Comparison of ENCODE assay signal across 13 cellular contexts in genomic region chr14:24982472-24983155, GRCh38.
DNase-seq lines count a peak whose midpoint lies in the region; ATAC-seq, FAIRE-seq and TF ChIP-seq lines count a peak whose summit lies in the region.
"Had no signal": no experiment of that assay in that cellular context is flagged by ENCODE, and none has a peak within 500 bp of the region (broad histone marks: within the 10 kb centered on the region; RNA-seq: fewer than 3 reads in every experiment).

No MANE protein-coding gene starts in this region.

- no peaks in the 10 kb centered on the region for H3K36me3 ChIP-seq in A673 (ENCODE audit: insufficient read depth, low read length, poor library complexity, severe bottlenecking)
- H3K36me3 ChIP-seq: SJSA1 had no signal

- peaks cover 12% of the 10 kb centered on the region for H3K4me1 ChIP-seq in A673 (ENCODE audit: insufficient read depth, low read length, poor library complexity, severe bottlenecking)

- no TSS peak for BruUV-seq in A673 (replicated peaks; lab: Mats Ljungman, UMichigan)

- TF ChIP-seq CTCF in fibroblast of mammary gland (conservative IDR thresholded peaks at IDR 0.05; ENCODE audit: control insufficient read depth, insufficient read depth, low read depth, low read length) (no peak), A673 (conservative IDR thresholded peaks at IDR 0.05; ENCODE audit: low read depth, low read length) (no peak)

- no peak for FAIRE-seq in RCC 7860 (lab: Jason Lieb, UNC)

- H3K27me3 Mint-ChIP-seq in activated T-cell treated with anti-CD3 and anti-CD28 coated beads, Interleukin-2, amount 50 U/mL, for 4 hours (ENCODE audit: low read depth): peaks cover 19% of the 10 kb centered on the region

- no peak for ATAC-seq in activated T-cell treated with anti-CD3 and anti-CD28 coated beads, Interleukin-2, amount 50 U/mL, for 4 hours

- no peak overlapping the region for H3K27ac ChIP-seq in A673 (ENCODE audit: low read depth, low read length, poor library complexity, severe bottlenecking)
- H3K27ac ChIP-seq: SJSA1 had no signal

- H3K9me3 ChIP-seq in A673 (ENCODE audit: low read depth, low read length, poor library complexity, severe bottlenecking): no peaks in the 10 kb centered on the region
- H3K9me3 ChIP-seq: SJSA1 had no signal

- no peaks in the 10 kb centered on the region for H3K36me3 Mint-ChIP-seq in activated T-cell treated with anti-CD3 and anti-CD28 coated beads, Interleukin-2, amount 50 U/mL, for 4 hours (ENCODE audit: insufficient read depth)
- H3K36me3 Mint-ChIP-seq: CD8-positive, alpha-beta memory T cell had no signal

- H3K9me3 Mint-ChIP-seq in activated T-cell treated with anti-CD3 and anti-CD28 coated beads, Interleukin-2, amount 50 U/mL, for 4 hours: no peaks in the 10 kb centered on the region
- H3K9me3 Mint-ChIP-seq: activated naive CD4-positive, alpha-beta T cell treated with anti-CD3 and anti-CD28 coated beads for 36 hours; CD8-positive, alpha-beta memory T cell had no signal

- H3K27me3 ChIP-seq in A673 (replicated peaks; ENCODE audit: insufficient read depth, low read depth, low read length, poor library complexity): no peaks in the 10 kb centered on the region
- H3K27me3 ChIP-seq: dorsolateral prefrontal cortex had no signal

- CTCF ChIA-PET in A673 (lab: Charles Lee): no interaction called here

- DNase-seq in EH (ENCODE audit: low read depth) (peak; percentile 86), RCC 7860 (ENCODE audit: low spot score) (peak; percentile 14), fibroblast of mammary gland (ENCODE audit: low read depth) (peak; percentile 78), renal cortical epithelial cell (ENCODE audit: low read depth) (peak; percentile 56), T1000 (lab: John Stamatoyannopoulos, UW) (no peak), A673 (ENCODE audit: low spot score) (no peak)
- DNase-seq in activated T-cell treated with anti-CD3 and anti-CD28 coated beads, Interleukin-2, amount 50 U/mL, for 4 hours: no peak
- DNase-seq in stimulated activated naive CD4-positive, alpha-beta T cell treated with Interleukin-2 at 50 U/mL for 16 hours (lab: John Stamatoyannopoulos, UW): no peak
- DNase-seq: activated CD4-positive, alpha-beta T cell treated with anti-CD3 and anti-CD28 coated beads for 48 hours; activated naive CD4-positive, alpha-beta T cell treated with anti-CD3 and anti-CD28 coated beads for 36 hours; CD8-positive, alpha-beta memory T cell; dorsolateral prefrontal cortex had no signal

- intact Hi-C loops in A673 (cut with micrococcal nuclease; ENCODE audit: unreplicated experiment): no loop called here

- POLR2A ChIA-PET in A673 (lab: Charles Lee; ENCODE audit: low non-redundant PET): no interaction called here

- H3K4me3 Mint-ChIP-seq in activated T-cell treated with anti-CD3 and anti-CD28 coated beads, Interleukin-2, amount 50 U/mL, for 4 hours: no peak overlapping the region
- H3K4me3 Mint-ChIP-seq: activated naive CD4-positive, alpha-beta T cell treated with anti-CD3 and anti-CD28 coated beads for 36 hours; CD8-positive, alpha-beta memory T cell had no signal

- H3K4me3 ChIP-seq in fibroblast of mammary gland (ENCODE audit: control insufficient read depth, low read depth, low read length) (no peak overlapping the region), A673 (ENCODE audit: low read depth, low read length, poor library complexity, severe bottlenecking) (no peak overlapping the region)
- H3K4me3 ChIP-seq: dorsolateral prefrontal cortex, SJSA1 had no signal

- H3K4me1 Mint-ChIP-seq in activated T-cell treated with anti-CD3 and anti-CD28 coated beads, Interleukin-2, amount 50 U/mL, for 4 hours (ENCODE audit: low read depth): no peaks in the 10 kb centered on the region
- H3K4me1 Mint-ChIP-seq: CD8-positive, alpha-beta memory T cell had no signal

Comparison
In these comparisons a context has a peak if more than half of its experiments do, and no peak if none do; other contexts are left out.
1. DNase-seq: peak in EH (single experiment), RCC 7860 (single experiment), fibroblast of mammary gland (single experiment) and renal cortical epithelial cell (single experiment); none in T1000 (single experiment), activated T-cell treated with anti-CD3 and anti-CD28 coated beads, Interleukin-2, amount 50 U/mL, for 4 hours (single experiment), stimulated activated naive CD4-positive, alpha-beta T cell treated with Interleukin-2 at 50 U/mL for 16 hours (single experiment) and A673 (single experiment).